Comparison of ENCODE assay signal across 9 cellular contexts in genomic region chr12:33588082-33588712, GRCh38.
DNase-seq lines count a peak whose midpoint lies in the region; ATAC-seq lines count a peak whose summit lies in the region.
"Had no signal": no experiment of that assay in that cellular context is flagged by ENCODE, and none has a peak within 500 bp of the region (broad histone marks: within the 10 kb centered on the region; RNA-seq: fewer than 3 reads in every experiment).

No MANE protein-coding gene starts in this region.

- peak; percentile 97 for ATAC-seq in GM18511 (IDR thresholded peaks at IDR 0.05; ENCODE audit: unreplicated experiment)
- ATAC-seq in HG03039 (IDR thresholded peaks at IDR 0.05; ENCODE audit: unreplicated experiment) = peak; percentile 80
- no peak for ATAC-seq in activated T-cell treated with anti-CD3 and anti-CD28 coated beads, Interleukin-2, amount 50 U/mL, for 72 hours (replicated peaks in 1 of 2)
- ATAC-seq in activated CD4-positive, alpha-beta T cell treated with anti-CD3 and anti-CD28 coated beads for 36 hours = no peak

- H3K27ac ChIP-seq in iPS DF 6.9 (ENCODE audit: low read length) = no peak overlapping the region
- H3K27ac ChIP-seq: cardiac muscle cell had no signal

- no peaks in the 10 kb centered on the region for H3K36me3 ChIP-seq in iPS DF 6.9 (ENCODE audit: control insufficient read depth, insufficient read depth, low read length)
- H3K36me3 ChIP-seq: cardiac muscle cell had no signal

- H3K36me3 Mint-ChIP-seq in activated T-cell treated with anti-CD3 and anti-CD28 coated beads, Interleukin-2, amount 50 U/mL, for 72 hours (ENCODE audit: insufficient read depth in 2 of 2) = no peaks in the 10 kb centered on the region
- no peaks in the 10 kb centered on the region for H3K36me3 Mint-ChIP-seq in activated CD4-positive, alpha-beta T cell treated with anti-CD3 and anti-CD28 coated beads for 36 hours (ENCODE audit: low read depth)

- WGBS in iPS DF 6.9 (ENCODE audit: insufficient coverage, insufficient read length) = no CpG with 5 or more reads among the region's 3 CpGs

- H3K4me1 Mint-ChIP-seq in activated T-cell treated with anti-CD3 and anti-CD28 coated beads, Interleukin-2, amount 50 U/mL, for 72 hours (ENCODE audit: low read depth) = no peaks in the 10 kb centered on the region
- no peaks in the 10 kb centered on the region for H3K4me1 Mint-ChIP-seq in activated CD4-positive, alpha-beta T cell treated with anti-CD3 and anti-CD28 coated beads for 36 hours

- CTCF ChIA-PET in activated CD4-positive, alpha-beta T cell treated with anti-CD3 and anti-CD28 coated beads for 36 hours (lab: Charles Lee) = no interaction called here

- intact Hi-C loops in activated CD4-positive, alpha-beta T cell treated with anti-CD3 and anti-CD28 coated beads for 36 hours (cut with DNase I, micrococcal nuclease) = no loop called here

- peaks cover 0 to 9% of the 10 kb centered on the region in 2 donors for H3K9me3 Mint-ChIP-seq in activated T-cell treated with anti-CD3 and anti-CD28 coated beads, Interleukin-2, amount 50 U/mL, for 72 hours
- no peaks in the 10 kb centered on the region for H3K9me3 Mint-ChIP-seq in activated CD4-positive, alpha-beta T cell treated with anti-CD3 and anti-CD28 coated beads for 36 hours (ENCODE audit: low read depth)

- H3K27me3 Mint-ChIP-seq in activated T-cell treated with anti-CD3 and anti-CD28 coated beads, Interleukin-2, amount 50 U/mL, for 72 hours (ENCODE audit: low read depth) = no peaks in the 10 kb centered on the region
- no peaks in the 10 kb centered on the region for H3K27me3 Mint-ChIP-seq in activated CD4-positive, alpha-beta T cell treated with anti-CD3 and anti-CD28 coated beads for 36 hours

- DNase-seq in RPMI7951 (ENCODE audit: low read depth) (peak; percentile 90), iPS DF 6.9 (ENCODE audit: low read depth, low spot score) (peak; percentile 27), NCI-H82 treated with DMSO at 0.1 percent for 48 hours (lab: John Stamatoyannopoulos, UW; ENCODE audit: unreplicated experiment) (no peak)
- no peak for DNase-seq in NK-92 treated with Interleukin-12 subunit alpha and Interleukin-12 subunit beta, amount 100 ng/mL, for 24 hours (lab: John Stamatoyannopoulos, UW)
- DNase-seq in activated T-cell treated with anti-CD3 and anti-CD28 coated beads, Interleukin-2, amount 50 U/mL, for 72 hours = no peak
- no peak for DNase-seq in activated CD4-positive, alpha-beta T cell treated with anti-CD3 and anti-CD28 coated beads for 36 hours

- H3K4me1 ChIP-seq in iPS DF 6.9 (ENCODE audit: control insufficient read depth, insufficient read depth, low read length) = peaks cover 9% of the 10 kb centered on the region

- no peaks in the 10 kb centered on the region for H3K9me3 ChIP-seq in iPS DF 6.9 (ENCODE audit: control insufficient read depth, insufficient read depth, low read length)

- POLR2A ChIA-PET in activated CD4-positive, alpha-beta T cell treated with anti-CD3 and anti-CD28 coated beads for 36 hours (lab: Charles Lee) = no interaction called here

- H3K27ac Mint-ChIP-seq in activated T-cell treated with anti-CD3 and anti-CD28 coated beads, Interleukin-2, amount 50 U/mL, for 72 hours = no peak overlapping the region
- H3K27ac Mint-ChIP-seq in activated CD4-positive, alpha-beta T cell treated with anti-CD3 and anti-CD28 coated beads for 36 hours = no peak overlapping the region

- no peaks in the 10 kb centered on the region for H3K27me3 ChIP-seq in iPS DF 6.9 (ENCODE audit: control insufficient read depth, insufficient read depth, low read length)
- H3K27me3 ChIP-seq: cardiac muscle cell had no signal

- H3K4me3 ChIP-seq in iPS DF 6.9 (ENCODE audit: low read length) = no peak overlapping the region
- H3K4me3 ChIP-seq: cardiac muscle cell had no signal

- H3K4me3 Mint-ChIP-seq in activated T-cell treated with anti-CD3 and anti-CD28 coated beads, Interleukin-2, amount 50 U/mL, for 72 hours = no peak overlapping the region
- no peak overlapping the region for H3K4me3 Mint-ChIP-seq in activated CD4-positive, alpha-beta T cell treated with anti-CD3 and anti-CD28 coated beads for 36 hours

Comparison
In these comparisons a context has a peak if more than half of its experiments do, and no peak if none do; other contexts are left out.
1. ATAC-seq: peak in GM18511 (single experiment) and HG03039 (single experiment); none in activated T-cell treated with anti-CD3 and anti-CD28 coated beads, Interleukin-2, amount 50 U/mL, for 72 hours (0 of 2) and activated CD4-positive, alpha-beta T cell treated with anti-CD3 and anti-CD28 coated beads for 36 hours (single experiment).
2. DNase-seq: peak in RPMI7951 (single experiment) and iPS DF 6.9 (single experiment); none in NK-92 treated with Interleukin-12 subunit alpha and Interleukin-12 subunit beta, amount 100 ng/mL, for 24 hours (single experiment), NCI-H82 treated with DMSO at 0.1 percent for 48 hours (single experiment), activated T-cell treated with anti-CD3 and anti-CD28 coated beads, Interleukin-2, amount 50 U/mL, for 72 hours (0 of 2) and activated CD4-positive, alpha-beta T cell treated with anti-CD3 and anti-CD28 coated beads for 36 hours (single experiment).